In genomic region chr20:18567739-18568091, GRCh38 we compare ENCODE assay signal across 8 cellular contexts. TPM values are rescaled to one million over a fixed set of nuclear protein-coding genes. Genes with fewer than 3 reads are reported as not detected.
DNase-seq lines count a peak whose midpoint lies in the region; ATAC-seq, FAIRE-seq and TF ChIP-seq lines count a peak whose summit lies in the region.

No MANE protein-coding gene starts in this region.

- intact Hi-C loops in adrenal gland (cut with DNase I) (no loop called here), tibial artery (cut with DNase I; ENCODE audit: low total_unique reads) (loop anchor here (5.0 kb wide), 1 partner anchor 60 kb away; the partner anchor contains the start of gene SEC23B)

- no peak for TF ChIP-seq POLR2A in GM12892 (IDR thresholded peaks at IDR 0.05; ENCODE audit: low read depth, low read length)
- TF ChIP-seq POLR2A in adrenal gland (IDR thresholded peaks at IDR 0.05) = no peak

- DNase-seq in GM12892 (ENCODE audit: insufficient read length) (no peak), adrenal gland (no peak), left lobe of liver (ENCODE audit: low spot score) (no peak), tibial artery (no peak), dermis blood vessel endothelial cell (no peak), anterior cingulate cortex (lab: John Stamatoyannopoulos, UW) (no peak), NAMALWA (ENCODE audit: low spot score) (no peak)

- WGBS in adrenal gland, 4 donors = 3 to 7% (median 5%) methylated on average over 6 of the region's 6 CpGs

- H3K4me3 ChIP-seq in adrenal gland = peak overlapping the region; percentile 19 to 85 (median 62)
- H3K4me3 ChIP-seq in tibial artery = peak overlapping the region; percentile 58 to 76

- H3K27me3 ChIP-seq in adrenal gland (no peaks in the 10 kb centered on the region), tibial artery (no peaks in the 10 kb centered on the region)

- FAIRE-seq in GM12892 (lab: Jason Lieb, UNC) = peak; percentile 27

- no peak for TF ChIP-seq CTCF in adrenal gland (IDR thresholded peaks at IDR 0.05)
- TF ChIP-seq CTCF in tibial artery (IDR thresholded peaks at IDR 0.05) = no peak

- H3K36me3 ChIP-seq in adrenal gland (replicated peaks in 1 of 2) = peaks cover 0 to 17% of the 10 kb centered on the region in 2 donors
- peaks cover 18 to 40% (median 24%) of the 10 kb centered on the region in 3 donors for H3K36me3 ChIP-seq in tibial artery

- peak; percentile 22 for ATAC-seq in HG03025 (IDR thresholded peaks at IDR 0.05; ENCODE audit: low FRiP score, unreplicated experiment)
- ATAC-seq in left lobe of liver = peak; percentile 41

- H3K27ac ChIP-seq in adrenal gland (peak overlapping the region; percentile 21 to 92 (median 80)), tibial artery (peak overlapping the region; percentile 82 to 92)

- H3K9me3 ChIP-seq in adrenal gland (replicated peaks in 1 of 3) (no peaks in the 10 kb centered on the region), tibial artery (no peaks in the 10 kb centered on the region)

- H3K4me1 ChIP-seq in adrenal gland (replicated peaks in 1 of 2) (peaks cover 11 to 18% of the 10 kb centered on the region in 2 donors), tibial artery (peaks cover 0 to 12% (median 7%) of the 10 kb centered on the region in 4 donors)

RNA-seq across cellular contexts. Expression of gene SMIM26, which starts 0.5 kb away (rescaled TPM):
- polyA plus RNA-seq in GM12892 (2012; ENCODE audit: missing spikeins) = 122 TPM
- total RNA-seq in adrenal gland (100 to 1,000 TPM in 7 of 8 donors, 10 to 100 TPM in 1; 88.6 to 337 (median 117) TPM), left lobe of liver (35.4 TPM), dermis blood vessel endothelial cell (45.9 and 106 TPM in 2 replicates)
- polyA plus RNA-seq in adrenal gland = 100 to 1,000 TPM; 123 to 242 (median 199) TPM

RNA-seq across cellular contexts. Expression of gene DTD1, which starts 20.1 kb away (rescaled TPM):
- polyA plus RNA-seq in GM12892 (2012; ENCODE audit: missing spikeins) = 43.3 TPM
- total RNA-seq in adrenal gland = 10 to 100 TPM; 19.0 to 37.0 (median 32.9) TPM
- polyA plus RNA-seq in adrenal gland = 10 to 100 TPM in 2 of 3 donors, 1 to 10 TPM in 1; 9.5 to 38.9 (median 13.9) TPM
- total RNA-seq in left lobe of liver = 5.6 TPM
- total RNA-seq in dermis blood vessel endothelial cell = 54.5 and 64.6 TPM in 2 replicates

RNA-seq across cellular contexts. Expression of gene SEC23B, which starts 60.0 kb away (rescaled TPM):
- polyA plus RNA-seq in GM12892 (2012; ENCODE audit: missing spikeins) = 57.0 TPM
- total RNA-seq in adrenal gland (100 to 1,000 TPM in 1 of 8 donors, 10 to 100 TPM in 7; 63.4 to 241 (median 76.1) TPM), left lobe of liver (30.2 TPM), dermis blood vessel endothelial cell (42.9 and 51.5 TPM in 2 replicates)
- 100 to 1,000 TPM in 1 of 3 donors, 1 to 10 TPM in 2; 7.1 to 189 (median 8.5) TPM for polyA plus RNA-seq in adrenal gland
